ENCODE assay signal across 21 cellular contexts in the genomic region with DNA sequence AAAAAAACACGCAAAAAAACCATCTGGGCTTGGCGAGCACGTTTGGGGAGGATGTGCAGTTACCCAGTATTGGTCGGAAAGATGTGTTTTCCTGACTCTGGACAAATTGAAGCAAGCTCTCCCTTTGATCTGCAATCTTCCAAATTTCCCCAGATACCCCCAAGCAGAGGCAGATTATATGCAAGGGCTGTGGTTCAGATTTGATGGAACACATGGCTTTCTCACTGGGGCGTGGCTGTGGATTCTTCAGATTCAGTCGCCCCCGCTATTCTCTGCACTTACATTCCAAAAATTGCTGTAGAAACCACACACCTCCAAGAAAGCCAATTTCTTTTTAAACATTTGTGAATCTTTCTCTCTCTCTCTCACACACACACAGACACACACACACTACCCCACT.
DNase-seq lines count a peak whose midpoint lies in the region; ATAC-seq, FAIRE-seq and TF ChIP-seq lines count a peak whose summit lies in the region.
"Had no signal": no experiment of that assay in that cellular context is flagged by ENCODE, and none has a peak within 500 bp of the region (broad histone marks: within the 10 kb centered on the region; RNA-seq: fewer than 3 reads in every experiment).

No MANE protein-coding gene starts in this region.

- no peak for ATAC-seq in CD4-positive, alpha-beta T cell (ENCODE audit: poor library complexity)
- no peak for ATAC-seq in GM19463 (IDR thresholded peaks at IDR 0.05; ENCODE audit: unreplicated experiment)
- ATAC-seq: esophagus mucosa had no signal

- H3K4me2 ChIP-seq in osteoblast (ENCODE audit: insufficient read depth, low read length): peak overlapping the region; percentile 81
- H3K4me2 ChIP-seq: SK-N-SH had no signal

- no peaks in the 10 kb centered on the region for H3K9me3 ChIP-seq in osteoblast (ENCODE audit: low read depth, low read length)
- no peaks in the 10 kb centered on the region for H3K9me3 ChIP-seq in CD4-positive, alpha-beta T cell (ENCODE audit: control insufficient read depth, low read length)
- H3K9me3 ChIP-seq: adrenal gland, BE2C, SK-N-SH, testis had no signal

- no peaks in the 10 kb centered on the region for H3K4me1 Mint-ChIP-seq in CD4-positive, alpha-beta T cell (ENCODE audit: low read depth)

- TF ChIP-seq CTCF in HFF-Myc (IDR thresholded peaks at IDR 0.05; ENCODE audit: low read depth, low read length, missing control alignments) (no peak), choroid plexus epithelial cell (conservative IDR thresholded peaks at IDR 0.05; ENCODE audit: low read depth, low read length) (no peak), osteoblast (IDR thresholded peaks at IDR 0.05; ENCODE audit: extremely low read depth, low read depth, low read length) (no peak)
- no peak for TF ChIP-seq CTCF in CD4-positive, alpha-beta T cell (IDR thresholded peaks at IDR 0.05)

- POLR2A ChIA-PET in CD4-positive, alpha-beta T cell (lab: Charles Lee): no interaction called here

- no peaks in the 10 kb centered on the region for H3K79me2 ChIP-seq in osteoblast (ENCODE audit: insufficient read depth, low read length)

- peak overlapping the region; percentile 96 for H3K27ac ChIP-seq in osteoblast (ENCODE audit: low read depth, low read length)
- H3K27ac ChIP-seq in CD4-positive, alpha-beta T cell (ENCODE audit: low read depth, low read length): no peak overlapping the region
- H3K27ac ChIP-seq: adrenal gland, testis had no signal

- CTCF ChIA-PET in CD4-positive, alpha-beta T cell (lab: Charles Lee): no interaction called here

- H3K27me3 Mint-ChIP-seq in CD4-positive, alpha-beta T cell: peaks cover 13% of the 10 kb centered on the region

- no peaks in the 10 kb centered on the region for H3K9me3 Mint-ChIP-seq in CD4-positive, alpha-beta T cell
- H3K9me3 Mint-ChIP-seq: activated CD4-positive, alpha-beta memory T cell treated with anti-CD3 and anti-CD28 coated beads for 36 hours; activated T-helper 1 cell treated with anti-CD3 and anti-CD28 coated beads, Interleukin-12 subunit alpha, Interleukin-12 subunit beta, Interleukin-2, Interleukin-4 antibody, amounts not matched to agents 30 ng/mL and 10 ng/mL and 1 ng/mL, durations not matched to agents 14 hours and 24 hours and 36 hours had no signal

- DNase-seq in AG08395 (ENCODE audit: low spot score): peak; percentile 73
- peak; percentile 95 for DNase-seq in HFF-Myc (ENCODE audit: extremely low read depth, low read depth)
- DNase-seq in choroid plexus epithelial cell (ENCODE audit: low read depth): peak; percentile 66
- DNase-seq in osteoblast (ENCODE audit: insufficient read length, low spot score, missing footprints): no peak
- no peak for DNase-seq in dermis blood vessel endothelial cell
- no peak for DNase-seq in RCC 7860 (ENCODE audit: low spot score)
- DNase-seq in CD4-positive, alpha-beta T cell: no peak
- DNase-seq: activated CD4-positive, alpha-beta memory T cell treated with anti-CD3 and anti-CD28 coated beads for 36 hours; adrenal gland; BE2C; cortex of kidney; DMS 273 treated with DMSO at 0.1 percent for 48 hours; NCI-H1417 treated with DMSO at 0.1 percent for 48 hours; NCI-H2227 treated with DMSO at 0.1 percent for 48 hours; SK-N-SH; testis had no signal

- H2AFZ ChIP-seq in osteoblast (ENCODE audit: low read length): peak overlapping the region; percentile 49

- H3K4me1 ChIP-seq in osteoblast (ENCODE audit: insufficient read depth, low read length): peaks cover 41% of the 10 kb centered on the region
- H3K4me1 ChIP-seq: adrenal gland, BE2C had no signal

- H3K4me3 ChIP-seq in HFF-Myc (replicated peaks; ENCODE audit: low read depth, low read length): peak overlapping the region; percentile 10; the same call in 1 of the 2 replicates
- no peak overlapping the region for H3K4me3 ChIP-seq in choroid plexus epithelial cell (ENCODE audit: low read depth, low read length)
- H3K4me3 ChIP-seq in osteoblast (ENCODE audit: insufficient read depth, low read length): peak overlapping the region; percentile 50
- H3K4me3 ChIP-seq: adrenal gland, testis had no signal

- no peaks in the 10 kb centered on the region for H3K36me3 Mint-ChIP-seq in CD4-positive, alpha-beta T cell (ENCODE audit: low read depth)
- H3K36me3 Mint-ChIP-seq: activated CD4-positive, alpha-beta memory T cell treated with anti-CD3 and anti-CD28 coated beads for 36 hours had no signal

- no peak overlapping the region for H3K27ac Mint-ChIP-seq in CD4-positive, alpha-beta T cell
- H3K27ac Mint-ChIP-seq: activated CD4-positive, alpha-beta memory T cell treated with anti-CD3 and anti-CD28 coated beads for 36 hours; activated T-helper 1 cell treated with anti-CD3 and anti-CD28 coated beads, Interleukin-12 subunit alpha, Interleukin-12 subunit beta, Interleukin-2, Interleukin-4 antibody, amounts not matched to agents 30 ng/mL and 10 ng/mL and 1 ng/mL, durations not matched to agents 14 hours and 24 hours and 36 hours; progenitor cell of endocrine pancreas had no signal

- intact Hi-C loops in CD4-positive, alpha-beta T cell (cut with DNase I, micrococcal nuclease): no loop called here

- no peak overlapping the region for H3K4me3 Mint-ChIP-seq in CD4-positive, alpha-beta T cell
- H3K4me3 Mint-ChIP-seq: activated CD4-positive, alpha-beta memory T cell treated with anti-CD3 and anti-CD28 coated beads for 36 hours; activated T-helper 1 cell treated with anti-CD3 and anti-CD28 coated beads, Interleukin-12 subunit alpha, Interleukin-12 subunit beta, Interleukin-2, Interleukin-4 antibody, amounts not matched to agents 30 ng/mL and 10 ng/mL and 1 ng/mL, durations not matched to agents 14 hours and 24 hours and 36 hours had no signal

- no peaks in the 10 kb centered on the region for H3K27me3 ChIP-seq in osteoblast (ENCODE audit: insufficient read depth, low read length)
- no peaks in the 10 kb centered on the region for H3K27me3 ChIP-seq in CD4-positive, alpha-beta T cell (ENCODE audit: control insufficient read depth, insufficient read depth, low read length)
- H3K27me3 ChIP-seq: adrenal gland, testis had no signal

- H3K36me3 ChIP-seq in osteoblast (ENCODE audit: insufficient read depth, low read length): no peaks in the 10 kb centered on the region
- H3K36me3 ChIP-seq: adrenal gland, BE2C had no signal

- H4K20me1 ChIP-seq in osteoblast (ENCODE audit: insufficient read depth, low read length): no peaks in the 10 kb centered on the region

- no peak for FAIRE-seq in RCC 7860 (lab: Jason Lieb, UNC)
- FAIRE-seq: H1 had no signal

Comparison
In these comparisons a context has a peak if more than half of its experiments do, and no peak if none do; other contexts are left out.
1. DNase-seq: peak in AG08395 (single experiment), HFF-Myc (single experiment) and choroid plexus epithelial cell (single experiment); none in osteoblast (single experiment), dermis blood vessel endothelial cell (single experiment), RCC 7860 (single experiment) and CD4-positive, alpha-beta T cell (0 of 10).